Comparison of ENCODE assay signal across 8 cellular contexts in genomic region chr4:74157743-74158560, GRCh38. TPM values are rescaled to one million over a fixed set of nuclear protein-coding genes. Genes with fewer than 3 reads are reported as not detected.
DNase-seq lines count a peak whose midpoint lies in the region; ATAC-seq and TF ChIP-seq lines count a peak whose summit lies in the region.

Gene MTHFD2L, plus strand, starts transcription at chr4:74158118. Its CDS starts 21 bp downstream, at chr4:74158139.

- TF ChIP-seq CTCF in epithelial cell of proximal tubule (conservative IDR thresholded peaks at IDR 0.05; ENCODE audit: low read depth, low read length): no peak

- DNase-seq in DMS153 (lab: John Stamatoyannopoulos, UW) (peak; percentile 86), HuH-7.5 (ENCODE audit: low spot score) (peak; percentile 82), OCI-M1 (lab: John Stamatoyannopoulos, UW) (peak; percentile 98), activated T-cell treated with anti-CD3 and anti-CD28 coated beads for 48 hours (ENCODE audit: low read depth) (peak; percentile 82), epithelial cell of proximal tubule (ENCODE audit: low read depth) (peak; percentile 40), mucosa of gallbladder (ENCODE audit: low spot score) (peak; percentile 93)
- DNase-seq in stimulated activated CD8-positive, alpha-beta memory T cell treated with anti-CD3 and anti-CD28 coated beads, Interleukin-4, amount 100 ng/mL, for 24 hours (ENCODE audit: low read depth): peak; percentile 79

- peak within 1 kb of the TSS; percentile 69 for H3K4me3 ChIP-seq in epithelial cell of proximal tubule (ENCODE audit: low read depth, low read length)

- ATAC-seq in GM21528 (IDR thresholded peaks at IDR 0.05; ENCODE audit: low FRiP score, unreplicated experiment): peak; percentile 99

RNA-seq across cellular contexts. Expression of gene MTHFD2L, which starts in this region (rescaled TPM):
- 5.5 and 15.4 TPM in 2 replicates for total RNA-seq in epithelial cell of proximal tubule
- 6.8 TPM for total RNA-seq in mucosa of gallbladder

Comparison
In these comparisons a context has a peak if more than half of its experiments do, and no peak if none do; other contexts are left out.
1. Peak in every context shown above with its lines: DNase-seq, ATAC-seq and H3K4me3 ChIP-seq.
2. DNase-seq: peak in every context shown above with its lines; median percentile 98 in OCI-M1; 93 in mucosa of gallbladder; 86 in DMS153; 82 in HuH-7.5; 82 in activated T-cell treated with anti-CD3 and anti-CD28 coated beads for 48 hours; 79 in stimulated activated CD8-positive, alpha-beta memory T cell treated with anti-CD3 and anti-CD28 coated beads, Interleukin-4, amount 100 ng/mL, for 24 hours; 40 in epithelial cell of proximal tubule.